Comparison of ENCODE assay signal across 15 cellular contexts in the genomic region with DNA sequence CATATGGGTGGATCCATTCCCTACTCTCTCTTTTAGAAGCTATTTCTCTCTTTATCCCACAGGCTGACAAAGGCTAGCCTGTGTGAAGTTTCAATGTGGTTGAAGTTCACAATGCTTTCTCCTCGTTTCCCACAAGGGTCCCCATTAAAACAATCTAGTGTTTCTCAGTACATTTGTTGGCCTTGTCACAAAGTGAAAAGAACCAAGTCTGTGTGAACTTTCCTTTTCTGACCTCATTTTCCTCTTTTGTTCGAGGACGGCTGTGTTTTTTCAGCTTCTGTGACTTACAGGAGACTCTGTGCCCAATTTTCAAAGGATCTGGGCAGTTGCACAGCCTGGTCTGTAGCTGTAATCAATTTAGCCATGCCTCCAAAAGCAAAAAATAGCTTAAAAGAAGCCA.
"Had no signal": no experiment of that assay in that cellular context is flagged by ENCODE, and none has a peak within 500 bp of the region (broad histone marks: within the 10 kb centered on the region; RNA-seq: fewer than 3 reads in every experiment).

No MANE protein-coding gene starts in this region.

- H3K27ac ChIP-seq: brain microvascular endothelial cell, left ventricle myocardium inferior, tibial artery, WERI-Rb-1 had no signal

- DNase-seq: activated CD4-positive, alpha-beta memory T cell treated with anti-CD3 and anti-CD28 coated beads for 36 hours; activated CD4-positive, alpha-beta T cell treated with anti-CD3 and anti-CD28 coated beads for 36 hours; activated effector memory CD4-positive, alpha-beta T cell treated with Interleukin-2 at 50 U/mL for 16 hours; activated T-cell treated with anti-CD3 and anti-CD28 coated beads, Interleukin-2, amount 50 U/mL, for 4 hours; brain microvascular endothelial cell; effector memory CD8-positive, alpha-beta T cell; kidney; left ventricle myocardium inferior; SHP77 treated with DMSO at 0.1 percent for 48 hours; stimulated activated CD4-positive, alpha-beta T cell treated with anti-CD3 and anti-CD28 coated beads, Interleukin-12 subunit alpha, Interleukin-12 subunit beta, amount 100 ng/mL, for 4 hours; stimulated activated CD4-positive, alpha-beta T cell treated with anti-CD3 and anti-CD28 coated beads, Interleukin-2, amount 100 ng/mL, for 48 hours; tibial artery; WERI-Rb-1 had no signal

- H3K36me3 ChIP-seq: brain microvascular endothelial cell, left ventricle myocardium inferior, tibial artery, WERI-Rb-1 had no signal

- H3K27me3 ChIP-seq: brain microvascular endothelial cell had no signal

- ATAC-seq: activated CD4-positive, alpha-beta T cell treated with anti-CD3 and anti-CD28 coated beads for 36 hours; activated naive CD4-positive, alpha-beta T cell treated with anti-CD3 and anti-CD28 coated beads, Interleukin-2, amount 50 U/mL, for 72 hours; activated T-cell treated with anti-CD3 and anti-CD28 coated beads, Interleukin-2, amount 50 U/mL, for 4 hours; effector memory CD8-positive, alpha-beta T cell; stimulated activated memory B cell treated with anti-CD40 and anti-IgM and Interleukin-4, amounts not matched to agents 10 μg/mL and 1 μg/mL and 100 μg/mL, for 72 hours had no signal

- H3K9me3 ChIP-seq: left ventricle myocardium inferior, tibial artery had no signal

- H3K4me3 ChIP-seq: left ventricle myocardium inferior, tibial artery had no signal

- FAIRE-seq: kidney had no signal
